9 cellular contexts compared by ENCODE assay signal in the genomic region with DNA sequence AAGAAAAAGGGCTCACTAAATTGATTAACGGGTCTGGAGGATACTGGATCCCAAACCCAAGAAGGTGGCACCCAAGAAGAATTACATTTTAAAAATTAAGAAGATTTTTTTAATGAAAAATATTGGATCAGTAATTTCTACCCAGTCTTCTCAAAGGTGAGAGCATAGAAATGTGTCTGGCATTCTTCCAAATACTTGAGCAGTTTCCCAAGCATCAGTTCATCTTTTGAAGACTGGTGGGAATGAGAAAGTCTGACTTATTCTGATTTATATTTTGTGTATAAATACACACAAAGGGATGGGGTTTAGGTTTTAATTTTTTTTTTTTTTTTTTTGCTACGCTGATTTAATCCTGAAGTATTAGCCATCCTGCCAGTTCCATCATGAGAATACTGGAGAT. TPM values are rescaled to one million over a fixed set of nuclear protein-coding genes. Genes with fewer than 3 reads are reported as not detected.
DNase-seq lines count a peak whose midpoint lies in the region; ATAC-seq and TF ChIP-seq lines count a peak whose summit lies in the region.
"Had no signal": no experiment of that assay in that cellular context is flagged by ENCODE, and none has a peak within 500 bp of the region (broad histone marks: within the 10 kb centered on the region; RNA-seq: fewer than 3 reads in every experiment).

No MANE protein-coding gene starts in this region.

- no peaks in the 10 kb centered on the region for H3K9me3 ChIP-seq in mesenchymal stem cell (ENCODE audit: control insufficient read depth, low read length)
- H3K9me3 ChIP-seq: vagina had no signal

- H3K79me1 ChIP-seq in mesenchymal stem cell (replicated peaks; ENCODE audit: low read length, poor library complexity, severe bottlenecking) = peaks cover 14% of the 10 kb centered on the region

- in situ Hi-C loops in astrocyte of the spinal cord (cut with HindIII; ENCODE audit: low sequenced_read_pairs) = no loop called here

- no peak overlapping the region for H4K91ac ChIP-seq in mesenchymal stem cell (ENCODE audit: low read length)

- WGBS in mesenchymal stem cell = 83% methylated on average over 1 of the region's 2 CpGs

- TF ChIP-seq CTCF in BJ (IDR thresholded peaks at IDR 0.05; ENCODE audit: insufficient read depth, low read depth, low read length) (no peak), HL-60 (IDR thresholded peaks at IDR 0.05; ENCODE audit: insufficient read depth, low read length) (no peak), astrocyte of the spinal cord (IDR thresholded peaks at IDR 0.05; ENCODE audit: low read depth, low read length) (no peak)

- no peak overlapping the region for H3K4ac ChIP-seq in mesenchymal stem cell (ENCODE audit: low read depth in 1 of 2, low read length in 2 of 2)

- H3K4me3 ChIP-seq in BJ (ENCODE audit: low read depth, low read length) = peak overlapping the region; percentile 21
- H3K4me3 ChIP-seq in HL-60 (replicated peaks; ENCODE audit: insufficient read depth, low read length) = peak overlapping the region; percentile 57
- H3K4me3 ChIP-seq in astrocyte of the spinal cord (ENCODE audit: low read depth, low read length) = peak overlapping the region; percentile 90
- H3K4me3 ChIP-seq in mesenchymal stem cell (ENCODE audit: insufficient read depth in 1 of 2, low read depth in 1 of 2, low read length in 2 of 2) = peak overlapping the region in 1 of 2 experiments; percentile 98

- H3K4me2 ChIP-seq in mesenchymal stem cell (ENCODE audit: low read length, poor library complexity, severe bottlenecking) = no peak overlapping the region

- peaks cover 4% of the 10 kb centered on the region for H3K4me1 ChIP-seq in mesenchymal stem cell (ENCODE audit: control insufficient read depth, insufficient read depth, low read depth, low read length)

- POLR2A ChIA-PET in BJ (lab: Charles Lee) = interaction anchor here (0.5 kb wide), 1 partner anchor 13 kb away, joined by 3 read pairs; no protein-coding TSS in a partner anchor

- no peak for ATAC-seq in HG03095 (IDR thresholded peaks at IDR 0.05; ENCODE audit: unreplicated experiment)

- no peak overlapping the region for H2AFZ ChIP-seq in mesenchymal stem cell (ENCODE audit: low read depth, low read length)

- H2BK120ac ChIP-seq in mesenchymal stem cell (ENCODE audit: low read depth, low read length) = no peak overlapping the region

- no peak overlapping the region for H4K8ac ChIP-seq in mesenchymal stem cell (ENCODE audit: low read length)

- DNase-seq in BJ (ENCODE audit: low read depth) (no peak), HL-60 (ENCODE audit: low read depth in 1 of 2, low spot score in 1 of 2) (no peak), astrocyte of the spinal cord (ENCODE audit: low read depth, low spot score) (peak; percentile 34), mesenchymal stem cell (no peak), NCI-H526 (lab: John Stamatoyannopoulos, UW) (no peak), hepatic stellate cell (ENCODE audit: low spot score) (no peak)
- no peak for DNase-seq in activated CD8-positive, alpha-beta memory T cell treated with anti-CD3 and anti-CD28 coated beads, Interleukin-2, amount 50 U/mL, for 48 hours

- peak overlapping the region; percentile 99 for H3K9ac ChIP-seq in mesenchymal stem cell (ENCODE audit: low read length)

- H3K36me3 ChIP-seq in BJ (ENCODE audit: control insufficient read depth, insufficient read depth, low read length) (0 out of 2 replicates have a peak, but pooled peaks cover 2% of the 10 kb centered on the region), mesenchymal stem cell (ENCODE audit: control insufficient read depth in 1 of 2, insufficient read depth in 2 of 2, low read depth in 1 of 2, low read length in 2 of 2) (peaks cover 0 to 18% of the 10 kb centered on the region in 2 experiments)

- H2BK12ac ChIP-seq in mesenchymal stem cell (ENCODE audit: low read length in 2 of 2) = no peak overlapping the region

- H2BK15ac ChIP-seq in mesenchymal stem cell (ENCODE audit: low read depth, poor library complexity, severe bottlenecking) = no peak overlapping the region

- no peak overlapping the region for H2AK5ac ChIP-seq in mesenchymal stem cell (ENCODE audit: low read length, severe bottlenecking)

- no peak overlapping the region for H3K18ac ChIP-seq in mesenchymal stem cell (ENCODE audit: low read depth in 1 of 2, low read length in 2 of 2)

- H3K14ac ChIP-seq in mesenchymal stem cell (ENCODE audit: low read length in 2 of 2) = no peak overlapping the region

- peak overlapping the region; percentile 57 for H2BK5ac ChIP-seq in mesenchymal stem cell (ENCODE audit: low read depth, low read length, poor library complexity, severe bottlenecking)

- H3K27ac ChIP-seq in HL-60 (replicated peaks) (peak overlapping the region; percentile 29; the same call in 1 of the 2 replicates), mesenchymal stem cell (ENCODE audit: low read length, poor library complexity, severe bottlenecking) (peak overlapping the region; percentile 92)

- H3K23ac ChIP-seq in mesenchymal stem cell (ENCODE audit: low read length in 2 of 2) = no peak overlapping the region

- H3K27me3 ChIP-seq in BJ (ENCODE audit: control insufficient read depth, insufficient read depth, low read length) (no peaks in the 10 kb centered on the region), HL-60 (ENCODE audit: insufficient read depth, poor library complexity, severe bottlenecking) (no peaks in the 10 kb centered on the region), mesenchymal stem cell (ENCODE audit: control insufficient read depth in 1 of 2, insufficient read depth in 1 of 2, low read length in 2 of 2) (no peaks in the 10 kb centered on the region)
- H3K27me3 ChIP-seq: vagina had no signal

- CTCF ChIA-PET in BJ (lab: Yijun Ruan, JAX) = interaction anchor here (1.2 to 2.2 kb wide), 3 partner anchors 22 to 435 kb away, joined by 3 to 7 read pairs (median 4); no protein-coding TSS in a partner anchor

RNA-seq across cellular contexts. Expression of a gene that starts 3.3 kb away (rescaled TPM):
- polyA plus RNA-seq in BJ (2011; rRNA removed) = 7.2 and 10.0 TPM in 2 replicates
- 5.6 and 7.1 TPM in 2 replicates for polyA minus RNA-seq in BJ (2011; rRNA and poly(A)+ RNA removed)
- 14.6 TPM for polyA plus RNA-seq in mesenchymal stem cell (2013, experiment 1 of 2)
- polyA plus RNA-seq in mesenchymal stem cell (2013, experiment 2 of 2) = 13.8 TPM

RNA-seq across cellular contexts. Expression of a gene that starts 3.5 kb away (rescaled TPM):
- polyA plus RNA-seq in BJ (2011; rRNA removed) = 52.7 and 91.1 TPM in 2 replicates
- polyA minus RNA-seq in BJ (2011; rRNA and poly(A)+ RNA removed) = 48.5 and 66.6 TPM in 2 replicates
- 76.3 TPM for polyA plus RNA-seq in mesenchymal stem cell (2013, experiment 1 of 2)
- 76.9 TPM for polyA plus RNA-seq in mesenchymal stem cell (2013, experiment 2 of 2)
